Comparison of ENCODE assay signal across 8 cellular contexts in the genomic region with DNA sequence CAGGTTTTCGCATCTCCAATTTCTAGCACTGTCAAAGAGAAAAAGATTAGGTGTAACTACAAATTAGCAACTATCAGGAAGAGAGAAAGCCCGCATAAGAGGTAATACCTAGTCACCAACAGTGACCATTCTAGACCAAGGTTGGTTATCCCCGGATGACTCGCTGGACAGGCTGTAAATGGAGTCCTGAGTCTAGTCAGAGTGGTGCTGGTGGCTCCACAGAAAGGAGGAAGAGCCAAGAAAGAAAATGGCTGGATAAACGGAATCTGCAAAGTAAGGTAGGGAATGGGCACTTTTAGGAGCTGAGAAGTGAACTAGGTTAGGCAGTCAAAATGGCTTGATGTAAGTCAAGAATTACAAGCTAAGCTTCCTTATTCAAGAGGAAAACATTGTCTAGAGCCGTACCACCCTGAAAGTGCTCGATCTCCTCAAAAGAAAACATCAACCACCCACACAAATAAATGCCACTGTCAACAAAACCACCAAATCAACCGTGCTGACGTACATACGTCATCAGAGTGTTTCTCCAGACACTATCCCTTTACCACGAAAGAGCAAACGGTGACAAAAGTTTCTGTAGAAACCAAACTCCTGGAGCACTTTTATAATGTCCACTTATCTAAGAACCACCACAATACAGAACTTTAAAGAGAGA. TPM values are rescaled to one million over a fixed set of nuclear protein-coding genes. Genes with fewer than 3 reads are reported as not detected.
DNase-seq lines count a peak whose midpoint lies in the region; ATAC-seq and TF ChIP-seq lines count a peak whose summit lies in the region.

No MANE protein-coding gene starts in this region.

- peak overlapping the region; percentile 95 for H3K4me3 Mint-ChIP-seq in activated CD4-positive, alpha-beta T cell treated with anti-CD3 and anti-CD28 coated beads, Interleukin-2, amount 10 ng/mL, durations not matched to agents 24 days and 14 days
- H3K4me3 Mint-ChIP-seq in glutamatergic neuron (ENCODE audit: unreplicated experiment) = peak overlapping the region; percentile 92
- H3K4me3 Mint-ChIP-seq in stimulated activated memory B cell treated with anti-CD40 and anti-IgM and Interleukin-4, amounts not matched to agents 10 μg/mL and 1 μg/mL and 100 μg/mL, for 72 hours = peak overlapping the region; percentile 84

- intact Hi-C loops in activated CD4-positive, alpha-beta T cell treated with anti-CD3 and anti-CD28 coated beads, Interleukin-2, amount 10 ng/mL, durations not matched to agents 24 days and 14 days (cut with micrococcal nuclease) = loop anchor here (10.0 kb wide), 3 partner anchors 151 to 1169 kb away; a partner anchor contains a TSS
- intact Hi-C loops in head of caudate nucleus (cut with DNase I) = loop anchor here (10.0 kb wide), 1 partner anchor 119 kb away; a partner anchor contains a TSS

- peaks cover 2% of the 10 kb centered on the region for H3K27me3 Mint-ChIP-seq in activated CD4-positive, alpha-beta T cell treated with anti-CD3 and anti-CD28 coated beads, Interleukin-2, amount 10 ng/mL, durations not matched to agents 24 days and 14 days
- H3K27me3 Mint-ChIP-seq in glutamatergic neuron (ENCODE audit: unreplicated experiment) = peaks cover 6% of the 10 kb centered on the region
- no peaks in the 10 kb centered on the region for H3K27me3 Mint-ChIP-seq in stimulated activated memory B cell treated with anti-CD40 and anti-IgM and Interleukin-4, amounts not matched to agents 10 μg/mL and 1 μg/mL and 100 μg/mL, for 72 hours

- no peaks in the 10 kb centered on the region for H3K9me3 Mint-ChIP-seq in activated CD4-positive, alpha-beta T cell treated with anti-CD3 and anti-CD28 coated beads, Interleukin-2, amount 10 ng/mL, durations not matched to agents 24 days and 14 days
- H3K9me3 Mint-ChIP-seq in glutamatergic neuron (ENCODE audit: unreplicated experiment) = peaks cover 13% of the 10 kb centered on the region
- H3K9me3 Mint-ChIP-seq in stimulated activated memory B cell treated with anti-CD40 and anti-IgM and Interleukin-4, amounts not matched to agents 10 μg/mL and 1 μg/mL and 100 μg/mL, for 72 hours = no peaks in the 10 kb centered on the region

- H3K36me3 Mint-ChIP-seq in activated CD4-positive, alpha-beta T cell treated with anti-CD3 and anti-CD28 coated beads, Interleukin-2, amount 10 ng/mL, durations not matched to agents 24 days and 14 days (ENCODE audit: low read depth) = peaks cover 36% of the 10 kb centered on the region
- no peaks in the 10 kb centered on the region for H3K36me3 Mint-ChIP-seq in glutamatergic neuron (ENCODE audit: unreplicated experiment)
- peaks cover 11% of the 10 kb centered on the region for H3K36me3 Mint-ChIP-seq in stimulated activated memory B cell treated with anti-CD40 and anti-IgM and Interleukin-4, amounts not matched to agents 10 μg/mL and 1 μg/mL and 100 μg/mL, for 72 hours

- no peak for ATAC-seq in stimulated activated memory B cell treated with anti-CD40 and anti-IgM and Interleukin-4, amounts not matched to agents 10 μg/mL and 1 μg/mL and 100 μg/mL, for 72 hours
- no peak for ATAC-seq in GM21825 (IDR thresholded peaks at IDR 0.05; ENCODE audit: unreplicated experiment)

- DNase-seq in activated effector memory CD4-positive, alpha-beta T cell treated with anti-CD3 and anti-CD28 coated beads, Interleukin-2, amount 50 U/mL, for 16 hours = peak; percentile 71
- no peak for DNase-seq in activated effector memory CD4-positive, alpha-beta T cell treated with Interleukin-2 at 50 U/mL for 16 hours
- peak; percentile 81 for DNase-seq in activated CD4-positive, alpha-beta T cell treated with anti-CD3 and anti-CD28 coated beads, Interleukin-2, amount 10 ng/mL, durations not matched to agents 24 days and 14 days
- DNase-seq in glutamatergic neuron = no peak
- DNase-seq in head of caudate nucleus = no peak
- DNase-seq in middle frontal gyrus (ENCODE audit: extremely low spot score, low spot score) = no peak

- peak overlapping the region; percentile 94 for H3K27ac Mint-ChIP-seq in activated CD4-positive, alpha-beta T cell treated with anti-CD3 and anti-CD28 coated beads, Interleukin-2, amount 10 ng/mL, durations not matched to agents 24 days and 14 days
- no peak overlapping the region for H3K27ac Mint-ChIP-seq in glutamatergic neuron (ENCODE audit: unreplicated experiment)
- H3K27ac Mint-ChIP-seq in stimulated activated memory B cell treated with anti-CD40 and anti-IgM and Interleukin-4, amounts not matched to agents 10 μg/mL and 1 μg/mL and 100 μg/mL, for 72 hours = peak overlapping the region; percentile 77

- H3K4me1 Mint-ChIP-seq in activated CD4-positive, alpha-beta T cell treated with anti-CD3 and anti-CD28 coated beads, Interleukin-2, amount 10 ng/mL, durations not matched to agents 24 days and 14 days = peaks cover 46% of the 10 kb centered on the region
- peaks cover 32% of the 10 kb centered on the region for H3K4me1 Mint-ChIP-seq in glutamatergic neuron (ENCODE audit: low read depth, unreplicated experiment)
- H3K4me1 Mint-ChIP-seq in stimulated activated memory B cell treated with anti-CD40 and anti-IgM and Interleukin-4, amounts not matched to agents 10 μg/mL and 1 μg/mL and 100 μg/mL, for 72 hours = peaks cover 48% of the 10 kb centered on the region

- no peak for TF ChIP-seq CTCF in glutamatergic neuron (IDR thresholded peaks at IDR 0.05; ENCODE audit: partially characterized antibody, unreplicated experiment)

RNA-seq across cellular contexts. Expression of a gene that starts 2.2 kb away (rescaled TPM):
- total RNA-seq in activated CD4-positive, alpha-beta T cell treated with anti-CD3 and anti-CD28 coated beads, Interleukin-2, amount 10 ng/mL, durations not matched to agents 24 days and 14 days = 212 and 224 TPM in 2 replicates
- 117 TPM for total RNA-seq in glutamatergic neuron (ENCODE audit: unreplicated experiment)

RNA-seq across cellular contexts. Expression of a gene that starts 28.3 kb away (rescaled TPM):
- total RNA-seq in activated CD4-positive, alpha-beta T cell treated with anti-CD3 and anti-CD28 coated beads, Interleukin-2, amount 10 ng/mL, durations not matched to agents 24 days and 14 days = 10.7 and 17.3 TPM in 2 replicates
- total RNA-seq in glutamatergic neuron (ENCODE audit: unreplicated experiment) = 14.4 TPM

RNA-seq across cellular contexts. Expression of a gene that starts 51.5 kb away (rescaled TPM):
- not detected in 2 replicates for total RNA-seq in activated CD4-positive, alpha-beta T cell treated with anti-CD3 and anti-CD28 coated beads, Interleukin-2, amount 10 ng/mL, durations not matched to agents 24 days and 14 days
- not detected for total RNA-seq in glutamatergic neuron (ENCODE audit: unreplicated experiment)

Comparison
In these comparisons a context has a peak if more than half of its experiments do, and no peak if none do; other contexts are left out.
1. DNase-seq: peak in activated effector memory CD4-positive, alpha-beta T cell treated with anti-CD3 and anti-CD28 coated beads, Interleukin-2, amount 50 U/mL, for 16 hours (single experiment) and activated CD4-positive, alpha-beta T cell treated with anti-CD3 and anti-CD28 coated beads, Interleukin-2, amount 10 ng/mL, durations not matched to agents 24 days and 14 days (single experiment); none in activated effector memory CD4-positive, alpha-beta T cell treated with Interleukin-2 at 50 U/mL for 16 hours (single experiment), glutamatergic neuron (single experiment), head of caudate nucleus (0 of 42) and middle frontal gyrus (single experiment).
2. Peak in every context shown above with its lines, with median percentiles within 50 percentile points of each other: H3K4me3 Mint-ChIP-seq.